In genomic region chr2:106193977-106194778, GRCh38 we compare ENCODE assay signal across 8 cellular contexts.
A peak's percentile ranks its signal among the peaks of the same experiment; 100 is the strongest.
DNase-seq lines count a peak whose midpoint lies in the region; ATAC-seq lines count a peak whose summit lies in the region.

UXS1 (minus strand) TSS chr2:106194301; CDS start chr2:106194241, 60 bp downstream.

- DNase-seq in AG08396 (ENCODE audit: low spot score) (peak; percentile 99), NCI-H446 (lab: John Stamatoyannopoulos, UW) (peak; percentile 88 to 97), cerebellar cortex (ENCODE audit: low spot score) (peak; percentile 96), islet precursor cell (peak; percentile 99)
- DNase-seq in stimulated activated CD4-positive, alpha-beta T cell treated with anti-CD3 and anti-CD28 coated beads, Interleukin-12 subunit alpha, Interleukin-12 subunit beta, amount 100 ng/mL, for 48 hours (ENCODE audit: low read depth in 2 of 3, low spot score in 1 of 3): peak; percentile 95 to 98 (median 97)

- ATAC-seq in GM19025 (IDR thresholded peaks at IDR 0.05; ENCODE audit: low read depth, unreplicated experiment) (peak; percentile 72), HG03342 (IDR thresholded peaks at IDR 0.05; ENCODE audit: unreplicated experiment) (peak; percentile 71)
- peak; percentile 63 to 78 for ATAC-seq in activated CD4-positive, CD25-positive, alpha-beta regulatory T cell treated with anti-CD3 and anti-CD28 coated beads, Interleukin-2, amount 50 U/mL, for 24 hours

Comparison
In these comparisons a context has a peak if more than half of its experiments do, and no peak if none do; other contexts are left out.
1. Peak in every context shown above with its lines: DNase-seq and ATAC-seq.